8 cellular contexts compared by ENCODE assay signal in the genomic region with DNA sequence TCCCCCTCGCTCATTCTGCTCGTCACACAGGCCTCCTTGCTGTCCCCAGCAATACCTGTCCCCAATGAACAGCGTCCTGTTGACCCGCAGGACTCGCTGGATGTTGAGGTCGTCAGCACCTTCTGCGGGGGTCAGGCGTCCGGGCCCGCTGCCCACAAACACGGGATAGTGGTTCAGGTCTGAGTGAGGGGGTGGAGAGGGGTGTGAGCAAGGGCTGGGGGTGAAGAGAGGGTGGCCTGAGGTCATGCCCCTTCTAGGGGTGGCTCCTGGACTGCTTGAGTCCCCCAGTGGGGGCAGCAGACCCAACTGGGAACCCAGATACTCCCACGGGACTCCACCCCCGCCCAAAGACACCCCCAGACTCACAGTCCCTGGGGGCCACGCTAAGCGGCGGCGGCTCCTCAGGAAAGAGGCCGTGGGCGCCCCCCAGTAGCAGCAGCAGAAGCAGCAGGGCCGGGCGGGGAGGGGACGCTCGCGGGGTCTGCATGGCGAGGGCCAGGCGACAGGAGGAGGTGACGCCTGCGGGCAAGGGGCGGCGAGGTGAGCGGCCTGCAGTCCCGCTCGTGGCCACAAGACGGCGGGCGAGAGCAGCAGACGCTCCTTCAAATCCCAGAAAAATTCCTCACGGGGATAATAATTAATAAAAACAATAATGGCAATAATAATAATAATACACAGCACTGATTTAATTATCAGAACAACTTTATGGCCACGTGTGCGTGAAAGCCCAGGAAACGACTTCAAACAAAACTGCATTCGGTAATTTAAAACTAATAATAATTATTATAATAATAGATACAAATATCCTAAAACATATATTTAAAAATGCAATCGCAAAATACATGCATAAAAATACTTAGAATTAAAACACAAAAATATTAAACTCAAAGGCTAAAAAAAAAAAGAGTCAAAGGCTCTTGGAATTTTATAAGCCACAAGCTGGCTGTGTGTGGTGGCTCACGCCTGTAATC. TPM values are rescaled to one million over a fixed set of nuclear protein-coding genes. Genes with fewer than 3 reads are reported as not detected.
DNase-seq lines count a peak whose midpoint lies in the region; ATAC-seq, FAIRE-seq and TF ChIP-seq lines count a peak whose summit lies in the region.

No MANE protein-coding gene starts in this region.

- H3K27me3 ChIP-seq in skeletal muscle tissue (ENCODE audit: control insufficient read depth in 3 of 3, insufficient read depth in 3 of 3, low read length in 3 of 3) = no peaks in the 10 kb centered on the region

- FAIRE-seq in GM12891 (lab: Jason Lieb, UNC) = peak; percentile 13

- H3K27ac ChIP-seq in skeletal muscle tissue (ENCODE audit: low read depth, low read length) = peak overlapping the region; percentile 80

- no peaks in the 10 kb centered on the region for H3K9me3 ChIP-seq in skeletal muscle tissue (ENCODE audit: control insufficient read depth in 3 of 3, low read length in 3 of 3)

- H3K4me1 ChIP-seq in skeletal muscle tissue (ENCODE audit: control insufficient read depth in 3 of 3, insufficient read depth in 3 of 3, low read length in 3 of 3) = peaks cover 0 to 12% (median 2%) of the 10 kb centered on the region in 3 donors

- no peak for TF ChIP-seq POLR2A in GM12891 (IDR thresholded peaks at IDR 0.05; ENCODE audit: low read depth, low read length)

- no peak for ATAC-seq in activated CD4-positive, CD25-positive, alpha-beta regulatory T cell treated with anti-CD3 and anti-CD28 coated beads, Interleukin-2, amount 50 U/mL, for 24 hours

- H3K36me3 ChIP-seq in skeletal muscle tissue (ENCODE audit: control insufficient read depth in 3 of 3, insufficient read depth in 3 of 3, low read length in 3 of 3) = peaks cover 0 to 7% (median 0%) of the 10 kb centered on the region in 3 donors

- no peak overlapping the region for H3K4me3 ChIP-seq in fibroblast of the aortic adventitia (ENCODE audit: low read depth, low read length)
- H3K4me3 ChIP-seq in skeletal muscle tissue (ENCODE audit: low read length in 3 of 3) = peak overlapping the region in 2 of 3 donors; percentile 14 to 22

- peak; percentile 98 for TF ChIP-seq CTCF in AG09319 (IDR thresholded peaks at IDR 0.05; ENCODE audit: low read depth, low read length)
- peak; percentile 98 for TF ChIP-seq CTCF in fibroblast of the aortic adventitia (IDR thresholded peaks at IDR 0.05; ENCODE audit: insufficient read depth, low read length)

- DNase-seq in AG09319 (ENCODE audit: extremely low read depth, low read depth) = no peak
- DNase-seq in GM12891 (ENCODE audit: insufficient read length, low spot score) = peak; percentile 74
- peak; percentile 56 for DNase-seq in activated CD4-positive, alpha-beta T cell treated with anti-CD3 and anti-CD28 coated beads for 48 hours
- DNase-seq in fibroblast of the aortic adventitia (ENCODE audit: low read depth) = no peak
- no peak for DNase-seq in NCI-H446 treated with DMSO at 0.1 percent for 48 hours (lab: John Stamatoyannopoulos, UW)
- DNase-seq in DMS153 (lab: John Stamatoyannopoulos, UW) = no peak

- peak overlapping the region in 1 of 3 donors; percentile 50 for H3K9ac ChIP-seq in skeletal muscle tissue (ENCODE audit: low read depth in 1 of 3, low read length in 3 of 3)

TF ChIP-seq in GM12891, 5 proteins besides CTCF, POLR2A, EP300 and RAD21:
- TF ChIP-seq SPI1 (IDR thresholded peaks at IDR 0.05; ENCODE audit: low read depth, low read length) = no peak
- no peak for TF ChIP-seq POLR2AphosphoS5 (IDR thresholded peaks at IDR 0.05; ENCODE audit: low read depth, low read length)
- TF ChIP-seq PAX5 (IDR thresholded peaks at IDR 0.05; ENCODE audit: insufficient read depth, low read length, severe bottlenecking) = no peak
- TF ChIP-seq POU2F2 (IDR thresholded peaks at IDR 0.05; ENCODE audit: low read depth, low read length) = no peak
- TF ChIP-seq TAF1 (IDR thresholded peaks at IDR 0.05; ENCODE audit: low read depth, low read length) = no peak

RNA-seq across cellular contexts. Expression of gene SEMA6B, which starts 1.2 kb away (rescaled TPM):
- polyA plus RNA-seq in GM12891 (2012; ENCODE audit: low read depth, missing spikeins) = 0.03 TPM
- 0.72 and 1.7 TPM in 2 replicates for total RNA-seq in fibroblast of the aortic adventitia (ENCODE audit: low replicate concordance)
- total RNA-seq in skeletal muscle tissue = 11.5 TPM

RNA-seq across cellular contexts. Expression of gene LRG1, which starts 18.4 kb away (rescaled TPM):
- 1.4 TPM for polyA plus RNA-seq in GM12891 (2012; ENCODE audit: low read depth, missing spikeins)
- not detected in 2 replicates for total RNA-seq in fibroblast of the aortic adventitia (ENCODE audit: low replicate concordance)
- total RNA-seq in skeletal muscle tissue = 0.52 TPM

RNA-seq across cellular contexts. Expression of gene PLIN5, which starts 23.2 kb away (rescaled TPM):
- 0.24 TPM for polyA plus RNA-seq in GM12891 (2012; ENCODE audit: low read depth, missing spikeins)
- total RNA-seq in fibroblast of the aortic adventitia (ENCODE audit: low replicate concordance) (0.16 TPM in 1 of 2 replicates, not detected in the other), skeletal muscle tissue (2.1 TPM)

RNA-seq across cellular contexts. Expression of gene PLIN4, which starts 40.0 kb away (rescaled TPM):
- polyA plus RNA-seq in GM12891 (2012; ENCODE audit: low read depth, missing spikeins) = 0.54 TPM
- 0.90 and 6.6 TPM in 2 replicates for total RNA-seq in fibroblast of the aortic adventitia (ENCODE audit: low replicate concordance)
- 15.7 TPM for total RNA-seq in skeletal muscle tissue

Comparison
In these comparisons a context has a peak if more than half of its experiments do, and no peak if none do; other contexts are left out.
1. DNase-seq: peak in GM12891 (single experiment) and activated CD4-positive, alpha-beta T cell treated with anti-CD3 and anti-CD28 coated beads for 48 hours (single experiment); none in AG09319 (single experiment), fibroblast of the aortic adventitia (single experiment), NCI-H446 treated with DMSO at 0.1 percent for 48 hours (single experiment) and DMS153 (single experiment).